Comparison of ENCODE assay signal across 1 cellular context in the genomic region with DNA sequence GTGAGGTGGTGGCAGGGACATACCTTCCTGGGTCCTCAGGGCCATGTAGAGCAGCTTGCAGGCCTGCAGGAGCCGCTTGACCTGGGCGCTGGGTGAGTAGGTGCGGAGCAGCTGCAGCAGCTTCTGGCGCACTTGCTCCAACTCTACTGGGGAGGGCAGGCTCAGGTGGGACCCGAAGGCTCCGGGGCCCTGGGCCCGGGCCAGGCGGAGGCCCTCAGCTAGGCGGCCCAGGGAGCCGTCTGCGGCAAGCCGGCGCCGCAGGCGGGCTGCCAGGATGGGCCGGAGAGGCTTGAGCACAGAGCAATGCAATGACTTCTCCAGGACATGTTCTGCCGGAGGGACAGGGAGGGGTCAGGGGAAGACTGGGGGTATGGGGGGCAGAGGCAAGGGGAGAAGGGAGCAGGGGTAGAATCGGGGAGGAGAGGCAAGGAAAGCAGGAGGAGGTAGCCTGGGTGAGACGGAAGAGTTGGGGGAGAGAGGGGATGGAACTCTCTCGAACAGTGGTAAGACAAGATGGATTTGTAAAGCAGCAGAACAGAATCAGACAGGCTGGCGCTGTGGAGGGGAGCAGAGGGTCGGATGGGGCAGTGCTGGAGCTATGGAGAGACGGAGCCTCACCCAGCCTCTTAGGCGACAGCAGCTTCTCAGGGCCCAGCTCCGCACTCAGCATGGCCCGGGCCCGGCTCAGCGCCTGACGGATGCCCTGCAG.
TF ChIP-seq lines count a peak whose summit lies in the region.

No MANE protein-coding gene starts in this region.

TF ChIP-seq in IMR-90, 13 proteins besides CTCF, POLR2A, EP300 and RAD21:
- TF ChIP-seq RFX5 (IDR thresholded peaks at IDR 0.05; ENCODE audit: low read depth, low read length) (no peak), USF2 (IDR thresholded peaks at IDR 0.05; ENCODE audit: low read depth, low read length) (no peak), MAZ (IDR thresholded peaks at IDR 0.05; ENCODE audit: borderline replicate concordance, low read depth, low read length) (no peak), RCOR1 (IDR thresholded peaks at IDR 0.05; ENCODE audit: insufficient replicate concordance, low read length) (no peak), FOS (IDR thresholded peaks at IDR 0.05; ENCODE audit: low read depth, low read length) (no peak), BHLHE40 (IDR thresholded peaks at IDR 0.05; ENCODE audit: low read depth, low read length) (no peak), CHD1 (IDR thresholded peaks at IDR 0.05; ENCODE audit: low read depth, low read length) (no peak), MXI1 (IDR thresholded peaks at IDR 0.05; ENCODE audit: borderline replicate concordance, low read depth, low read length) (no peak), SMC3 (IDR thresholded peaks at IDR 0.05; ENCODE audit: low read depth, low read length) (no peak), MAFK (IDR thresholded peaks at IDR 0.05; ENCODE audit: low read depth, low read length) (no peak)
